In the genomic region with DNA sequence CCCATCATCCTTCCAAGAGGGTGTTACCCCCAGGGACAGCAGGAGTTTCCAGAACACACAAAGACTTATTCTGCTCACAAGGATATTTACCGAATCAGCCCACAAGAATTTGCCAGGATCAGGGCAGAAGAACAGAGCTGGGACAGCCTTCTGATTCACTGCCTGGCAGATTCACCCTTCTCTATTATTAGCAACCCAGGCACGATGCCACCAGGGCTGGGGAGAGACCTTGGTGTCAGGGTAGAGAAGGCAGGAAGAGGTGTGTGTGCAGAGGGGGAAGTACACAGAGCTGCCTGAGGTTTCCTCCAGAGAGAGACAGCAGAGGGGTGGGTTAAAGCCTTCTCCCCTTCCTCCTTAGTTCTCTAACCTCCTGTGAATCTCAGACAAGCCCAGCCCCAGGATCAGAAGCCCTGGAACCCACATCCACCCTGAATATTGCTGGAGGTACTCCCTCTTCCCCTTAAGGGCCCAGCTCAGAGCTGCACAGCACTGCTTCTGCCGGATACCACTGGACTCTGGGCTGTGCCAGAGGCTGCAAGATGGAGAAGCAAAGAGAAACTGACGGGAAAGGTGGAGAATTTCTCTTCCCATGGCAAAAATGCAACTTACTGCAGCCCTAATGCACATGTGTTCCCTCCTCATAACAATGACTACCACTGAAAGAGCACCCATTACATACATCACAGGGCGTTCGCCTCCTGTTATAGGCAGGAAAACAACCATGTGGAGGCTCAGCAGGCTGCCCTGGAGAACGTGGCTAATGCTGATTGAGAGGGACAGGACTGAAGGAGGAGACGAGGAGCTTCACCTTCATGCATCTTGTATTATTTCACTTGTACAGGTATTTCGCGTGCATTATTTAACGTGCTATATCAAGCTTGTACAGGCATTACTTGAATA, we compare ENCODE assay signal across 7 cellular contexts.
DNase-seq lines count a peak whose midpoint lies in the region; ATAC-seq and TF ChIP-seq lines count a peak whose summit lies in the region.

No MANE protein-coding gene starts in this region.

- H3K36me3 ChIP-seq in muscle layer of duodenum (ENCODE audit: control insufficient read depth in 1 of 2, insufficient read depth in 2 of 2, low read length in 2 of 2) (no peaks in the 10 kb centered on the region), subcutaneous abdominal adipose tissue (ENCODE audit: control insufficient read depth in 5 of 5, insufficient read depth in 5 of 5, low read length in 5 of 5) (no peaks in the 10 kb centered on the region)

- H3K27me3 ChIP-seq in muscle layer of duodenum (ENCODE audit: low read depth, low read length) (no peaks in the 10 kb centered on the region), subcutaneous abdominal adipose tissue (ENCODE audit: control insufficient read depth in 5 of 5, insufficient read depth in 4 of 5, low read length in 5 of 5) (no peaks in the 10 kb centered on the region)

- no peak for TF ChIP-seq CTCF in GM20000 (IDR thresholded peaks at IDR 0.05; ENCODE audit: extremely low read depth, missing control alignments)

- peak overlapping the region; percentile 95 for H3K27ac ChIP-seq in muscle layer of duodenum (ENCODE audit: low read length)
- peak overlapping the region; percentile 97 for H3K27ac ChIP-seq in subcutaneous abdominal adipose tissue (ENCODE audit: low read depth, low read length)

- H3K4me1 ChIP-seq in muscle layer of duodenum (ENCODE audit: control insufficient read depth in 1 of 2, insufficient read depth in 2 of 2, low read length in 2 of 2) (peaks cover 38 to 74% of the 10 kb centered on the region in 2 donors), subcutaneous abdominal adipose tissue (ENCODE audit: control insufficient read depth in 5 of 5, insufficient read depth in 5 of 5, low read length in 5 of 5) (peaks cover 38 to 97% (median 77%) of the 10 kb centered on the region in 5 donors)

- H3K9ac ChIP-seq in subcutaneous abdominal adipose tissue (ENCODE audit: low read length in 5 of 5), result peak overlapping the region in 3 of 5 donors; percentile 26 to 63 (median 35)

- peak; percentile 29 for ATAC-seq in GM19328 (IDR thresholded peaks at IDR 0.05; ENCODE audit: unreplicated experiment)

- DNase-seq in LoVo (ENCODE audit: low spot score), result peak; percentile 6
- peak; percentile 70 to 71 for DNase-seq in activated CD4-positive, alpha-beta T cell treated with anti-CD3 and anti-CD28 coated beads, Interleukin-2, amount 50 U/mL, for 4 hours
- DNase-seq in effector CD8-positive, alpha-beta T cell (lab: John Stamatoyannopoulos, UW), result peak; percentile 60
- DNase-seq in GM20000 (ENCODE audit: low spot score), result no peak

- H3K9me3 ChIP-seq in muscle layer of duodenum (ENCODE audit: control insufficient read depth in 1 of 2, low read length in 2 of 2) (no peaks in the 10 kb centered on the region), subcutaneous abdominal adipose tissue (ENCODE audit: control insufficient read depth in 5 of 5, low read length in 5 of 5) (no peaks in the 10 kb centered on the region)

- H3K4me3 ChIP-seq in muscle layer of duodenum (ENCODE audit: low read depth in 1 of 2, low read length in 2 of 2), result peak overlapping the region; percentile 18 to 27
- peak overlapping the region; percentile 2 to 20 (median 13) for H3K4me3 ChIP-seq in subcutaneous abdominal adipose tissue (ENCODE audit: low read depth in 1 of 5, low read length in 5 of 5)
